Comparison of ENCODE assay signal across 27 cellular contexts in the genomic region with DNA sequence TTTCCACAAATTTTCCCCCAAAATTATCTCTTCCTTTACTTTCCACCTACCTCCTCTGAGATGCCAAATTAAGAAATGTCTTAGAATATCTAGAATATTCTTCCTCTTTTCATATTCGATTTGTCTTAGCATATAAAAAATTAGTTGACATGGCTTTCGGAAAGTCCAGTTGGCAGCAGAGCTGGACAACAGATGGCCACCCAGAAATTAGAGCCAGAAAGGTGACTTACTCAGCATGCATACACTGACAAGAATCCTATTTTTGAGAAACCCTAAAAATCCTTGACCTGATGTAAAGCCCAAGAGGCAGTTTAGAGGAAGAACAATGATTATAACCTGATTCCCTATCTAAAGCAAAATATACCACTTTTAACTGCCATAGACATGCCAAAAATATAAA.
"Had no signal": no experiment of that assay in that cellular context is flagged by ENCODE, and none has a peak within 500 bp of the region (broad histone marks: within the 10 kb centered on the region; RNA-seq: fewer than 3 reads in every experiment).

No MANE protein-coding gene starts in this region.

- H3K27ac ChIP-seq: gastrocnemius medialis, neutrophil, right lobe of liver, skin epidermis, vagina, WERI-Rb-1 had no signal

- H3K4me1 ChIP-seq: gastrocnemius medialis, right lobe of liver, vagina had no signal

- DNase-seq: activated CD4-positive, alpha-beta memory T cell treated with anti-CD3 and anti-CD28 coated beads for 36 hours; activated CD4-positive, CD25-positive, alpha-beta regulatory T cell treated with anti-CD3 and anti-CD28 coated beads, Interleukin-2, amount 50 U/mL, for 72 hours; activated gamma-delta T cell; activated naive CD8-positive, alpha-beta T cell treated with anti-CD3 and anti-CD28 coated beads, Interleukin-2, amount 50 U/mL, for 24 hours; activated T-cell treated with anti-CD3 and anti-CD28 coated beads for 4 hours; amygdala; dermis blood vessel endothelial cell; effector CD4-positive, alpha-beta T cell; erythroblast; gastrocnemius medialis; hippocampal formation; left cardiac atrium; mammary epithelial cell; right lobe of liver; stimulated activated CD4-positive, alpha-beta T cell treated with anti-CD3 and anti-CD28 coated beads, Interleukin-4, amount 100 ng/mL, for 24 hours; stimulated activated naive CD8-positive, alpha-beta T cell treated with anti-CD3 and anti-CD28 coated beads, Interleukin-15, amount 100 ng/mL, for 72 hours; T-helper 1 cell; T1000; WERI-Rb-1 had no signal

- H3K27me3 ChIP-seq: gastrocnemius medialis, neutrophil, right lobe of liver, vagina had no signal

- H3K27me3 Mint-ChIP-seq: activated CD4-positive, alpha-beta memory T cell treated with anti-CD3 and anti-CD28 coated beads for 36 hours; activated naive CD4-positive, alpha-beta T cell treated with anti-CD3 and anti-CD28 coated beads, Interleukin-2, amount 50 U/mL, for 24 hours; activated naive CD8-positive, alpha-beta T cell treated with anti-CD3 and anti-CD28 coated beads, Interleukin-2, amount 50 U/mL, for 24 hours; progenitor cell of endocrine pancreas; stimulated activated naive CD8-positive, alpha-beta T cell treated with anti-CD3 and anti-CD28 coated beads, Interleukin-15, amount 100 ng/mL, for 72 hours; type B pancreatic cell had no signal

- H3K4me3 ChIP-seq: gastrocnemius medialis, right lobe of liver, skin epidermis, vagina had no signal

- H3K9me3 ChIP-seq: gastrocnemius medialis, neutrophil, right lobe of liver, vagina had no signal

- H3K4me3 Mint-ChIP-seq: activated CD4-positive, alpha-beta memory T cell treated with anti-CD3 and anti-CD28 coated beads for 36 hours; activated naive CD4-positive, alpha-beta T cell treated with anti-CD3 and anti-CD28 coated beads, Interleukin-2, amount 50 U/mL, for 24 hours; activated naive CD8-positive, alpha-beta T cell treated with anti-CD3 and anti-CD28 coated beads, Interleukin-2, amount 50 U/mL, for 24 hours; nephron; stimulated activated effector memory CD8-positive, alpha-beta T cell treated with anti-CD3 and anti-CD28 coated beads, Interleukin-12 subunit alpha, Interleukin-12 subunit beta, amount 100 ng/mL, for 72 hours; stimulated activated naive CD8-positive, alpha-beta T cell treated with anti-CD3 and anti-CD28 coated beads, Interleukin-15, amount 100 ng/mL, for 72 hours; type B pancreatic cell had no signal

- H3K9me3 Mint-ChIP-seq: activated CD4-positive, alpha-beta memory T cell treated with anti-CD3 and anti-CD28 coated beads for 36 hours; activated naive CD4-positive, alpha-beta T cell treated with anti-CD3 and anti-CD28 coated beads, Interleukin-2, amount 50 U/mL, for 24 hours; activated naive CD8-positive, alpha-beta T cell treated with anti-CD3 and anti-CD28 coated beads, Interleukin-2, amount 50 U/mL, for 24 hours; nephron; stimulated activated effector memory CD8-positive, alpha-beta T cell treated with anti-CD3 and anti-CD28 coated beads, Interleukin-12 subunit alpha, Interleukin-12 subunit beta, amount 100 ng/mL, for 72 hours; stimulated activated naive CD8-positive, alpha-beta T cell treated with anti-CD3 and anti-CD28 coated beads, Interleukin-15, amount 100 ng/mL, for 72 hours; type B pancreatic cell had no signal

- H3K27ac Mint-ChIP-seq: activated CD4-positive, alpha-beta memory T cell treated with anti-CD3 and anti-CD28 coated beads for 36 hours; activated naive CD4-positive, alpha-beta T cell treated with anti-CD3 and anti-CD28 coated beads, Interleukin-2, amount 50 U/mL, for 24 hours; activated naive CD8-positive, alpha-beta T cell treated with anti-CD3 and anti-CD28 coated beads, Interleukin-2, amount 50 U/mL, for 24 hours; progenitor cell of endocrine pancreas; stimulated activated effector memory CD8-positive, alpha-beta T cell treated with anti-CD3 and anti-CD28 coated beads, Interleukin-12 subunit alpha, Interleukin-12 subunit beta, amount 100 ng/mL, for 72 hours; type B pancreatic cell had no signal

- ATAC-seq: activated naive CD8-positive, alpha-beta T cell treated with anti-CD3 and anti-CD28 coated beads, Interleukin-2, amount 50 U/mL, for 24 hours; gastrocnemius medialis; left cardiac atrium; right lobe of liver; stimulated activated effector memory CD8-positive, alpha-beta T cell treated with anti-CD3 and anti-CD28 coated beads, Interleukin-12 subunit alpha, Interleukin-12 subunit beta, amount 100 ng/mL, for 72 hours; stimulated activated naive CD8-positive, alpha-beta T cell treated with anti-CD3 and anti-CD28 coated beads, Interleukin-15, amount 100 ng/mL, for 72 hours had no signal
